In the genomic region with DNA sequence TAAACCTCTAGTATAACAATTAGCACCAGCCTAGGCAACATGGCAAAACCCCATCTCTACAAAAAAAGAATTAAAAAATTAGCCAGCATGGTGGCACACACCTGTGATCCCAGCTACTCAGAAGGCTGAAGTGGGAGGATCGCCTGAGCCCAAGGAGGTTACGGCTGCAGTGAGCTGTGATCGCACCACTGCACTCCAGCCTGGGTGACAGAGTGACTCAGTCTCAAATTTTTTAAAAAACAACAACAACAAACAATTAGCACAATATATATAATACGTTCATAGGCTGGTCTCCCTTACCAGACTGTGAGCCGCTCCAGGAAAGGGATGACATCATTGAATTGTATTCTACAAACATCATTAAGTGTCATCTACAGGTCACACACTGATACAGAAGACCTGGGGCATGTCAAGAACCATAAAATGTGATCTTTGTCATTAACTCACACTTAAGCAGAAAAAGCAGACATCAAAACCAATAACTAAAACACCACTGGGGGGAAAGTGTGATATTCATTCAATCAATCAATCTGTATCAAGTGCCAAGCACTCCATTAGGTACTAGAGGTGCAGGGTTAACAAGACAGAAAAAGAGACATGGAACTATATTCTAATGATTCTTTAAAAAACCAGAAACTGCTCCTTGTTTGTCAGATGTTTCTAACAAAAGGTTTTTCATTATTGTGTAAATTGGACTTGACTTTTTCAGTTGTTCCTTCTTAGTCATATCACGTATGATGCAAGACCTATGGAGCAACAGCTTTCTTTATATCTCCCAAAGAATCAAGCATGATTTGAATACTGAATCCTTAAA, we compare ENCODE assay signal across 10 cellular contexts. TPM values are rescaled to one million over a fixed set of nuclear protein-coding genes. Genes with fewer than 3 reads are reported as not detected.
DNase-seq lines count a peak whose midpoint lies in the region; ATAC-seq and TF ChIP-seq lines count a peak whose summit lies in the region.
"Had no signal": no experiment of that assay in that cellular context is flagged by ENCODE, and none has a peak within 500 bp of the region (broad histone marks: within the 10 kb centered on the region; RNA-seq: fewer than 3 reads in every experiment).

No MANE protein-coding gene starts in this region.

- ATAC-seq in left lung (peak; percentile 40), HG03175 (IDR thresholded peaks at IDR 0.05; ENCODE audit: unreplicated experiment) (no peak), GM18498 (IDR thresholded peaks at IDR 0.05; ENCODE audit: unreplicated experiment) (no peak)

- no peak overlapping the region for H3K4me3 ChIP-seq in left lung

- peak overlapping the region; percentile 4; the same call in 1 of the 2 replicates for H3K4me3 Mint-ChIP-seq in HFFc6
- no peak overlapping the region for H3K4me3 Mint-ChIP-seq in activated T-helper 2 cell treated with anti-CD3 and anti-CD28 coated beads, Interferon-gamma antibody, Interleukin-2, Interleukin-4, amounts not matched to agents 10 μg/mL and 5 μg/mL and 100 μg/mL, durations not matched to agents 14 hours and 24 hours and 36 hours (ENCODE audit: low read depth)

- H3K36me3 Mint-ChIP-seq in HFFc6 (ENCODE audit: low read depth), result peaks cover 5% of the 10 kb centered on the region; the same call in 1 of the 2 replicates
- H3K36me3 Mint-ChIP-seq in activated T-helper 2 cell treated with anti-CD3 and anti-CD28 coated beads, Interferon-gamma antibody, Interleukin-2, Interleukin-4, amounts not matched to agents 10 μg/mL and 5 μg/mL and 100 μg/mL, durations not matched to agents 14 hours and 24 hours and 36 hours (ENCODE audit: low read depth), result peaks cover 21% of the 10 kb centered on the region

- no peaks in the 10 kb centered on the region for H3K9me3 ChIP-seq in left lung

- DNase-seq in AG09319 (ENCODE audit: extremely low read depth, low read depth), result peak; percentile 47
- DNase-seq in HFFc6, result peak; percentile 67
- no peak for DNase-seq in activated T-helper 2 cell treated with anti-CD3 and anti-CD28 coated beads, Interferon-gamma antibody, Interleukin-2, Interleukin-4, amounts not matched to agents 10 μg/mL and 5 μg/mL and 100 μg/mL, durations not matched to agents 14 hours and 24 hours and 36 hours (ENCODE audit: low spot score)
- DNase-seq in left lung, result no peak
- no peak for DNase-seq in activated CD8-positive, alpha-beta memory T cell treated with anti-CD3 and anti-CD28 coated beads, Interleukin-2, amount 50 U/mL, for 4 hours
- DNase-seq in midbrain (lab: John Stamatoyannopoulos, UW), result no peak
- DNase-seq: activated CD4-positive, alpha-beta T cell treated with anti-CD3 and anti-CD28 coated beads for 4 hours; NCI-H187 had no signal

- no peaks in the 10 kb centered on the region for H3K36me3 ChIP-seq in left lung

- no peak for TF ChIP-seq CTCF in AG09319 (IDR thresholded peaks at IDR 0.05; ENCODE audit: low read depth, low read length)
- TF ChIP-seq CTCF in HFFc6 (IDR thresholded peaks at IDR 0.05), result no peak
- no peak for TF ChIP-seq CTCF in left lung (IDR thresholded peaks at IDR 0.05)

- intact Hi-C loops in activated T-helper 2 cell treated with anti-CD3 and anti-CD28 coated beads, Interferon-gamma antibody, Interleukin-2, Interleukin-4, amounts not matched to agents 10 μg/mL and 5 μg/mL and 100 μg/mL, durations not matched to agents 14 hours and 24 hours and 36 hours (cut with micrococcal nuclease), result no loop called here
- intact Hi-C loops in left lung (cut with DNase I), result no loop called here

- H3K27ac Mint-ChIP-seq in HFFc6, result peak overlapping the region; percentile 37
- H3K27ac Mint-ChIP-seq in activated T-helper 2 cell treated with anti-CD3 and anti-CD28 coated beads, Interferon-gamma antibody, Interleukin-2, Interleukin-4, amounts not matched to agents 10 μg/mL and 5 μg/mL and 100 μg/mL, durations not matched to agents 14 hours and 24 hours and 36 hours, result peak overlapping the region; percentile 47

- peak overlapping the region in 1 of 2 donors; percentile 80 for H3K27ac ChIP-seq in left lung

- H3K27me3 Mint-ChIP-seq in HFFc6 (ENCODE audit: insufficient read depth), result peaks cover 1% of the 10 kb centered on the region; the same call in 1 of the 2 replicates
- no peaks in the 10 kb centered on the region for H3K27me3 Mint-ChIP-seq in activated T-helper 2 cell treated with anti-CD3 and anti-CD28 coated beads, Interferon-gamma antibody, Interleukin-2, Interleukin-4, amounts not matched to agents 10 μg/mL and 5 μg/mL and 100 μg/mL, durations not matched to agents 14 hours and 24 hours and 36 hours (ENCODE audit: low read depth)

- H3K4me1 Mint-ChIP-seq in HFFc6 (ENCODE audit: low read depth), result peaks cover 31% of the 10 kb centered on the region
- H3K4me1 Mint-ChIP-seq in activated T-helper 2 cell treated with anti-CD3 and anti-CD28 coated beads, Interferon-gamma antibody, Interleukin-2, Interleukin-4, amounts not matched to agents 10 μg/mL and 5 μg/mL and 100 μg/mL, durations not matched to agents 14 hours and 24 hours and 36 hours (ENCODE audit: low read depth), result peaks cover 34% of the 10 kb centered on the region

- H3K4me1 ChIP-seq in left lung, result peaks cover 8 to 71% of the 10 kb centered on the region in 2 donors

- no peaks in the 10 kb centered on the region for H3K9me3 Mint-ChIP-seq in HFFc6
- H3K9me3 Mint-ChIP-seq in activated T-helper 2 cell treated with anti-CD3 and anti-CD28 coated beads, Interferon-gamma antibody, Interleukin-2, Interleukin-4, amounts not matched to agents 10 μg/mL and 5 μg/mL and 100 μg/mL, durations not matched to agents 14 hours and 24 hours and 36 hours, result no peaks in the 10 kb centered on the region

- H3K27me3 ChIP-seq in left lung, result no peaks in the 10 kb centered on the region

RNA-seq across cellular contexts. Expression of a gene that starts 17.8 kb away (rescaled TPM):
- total RNA-seq in HFFc6 (2021; fragmentation: NEBNext Ultra II Directional; extraction: Animal tissue kit (Norgen Biotek cat#: 25700)), result 10 to 100 TPM; 11.9 to 22.2 (median 19.1) TPM
- 6.1 and 6.5 TPM in 2 replicates for total RNA-seq in activated T-helper 2 cell treated with anti-CD3 and anti-CD28 coated beads, Interferon-gamma antibody, Interleukin-2, Interleukin-4, amounts not matched to agents 10 μg/mL and 5 μg/mL and 100 μg/mL, durations not matched to agents 14 hours and 24 hours and 36 hours
- 10 to 100 TPM; 20.9 to 27.7 TPM for total RNA-seq in left lung

RNA-seq across cellular contexts. Expression of a gene that starts 48.0 kb away (rescaled TPM):
- total RNA-seq in HFFc6 (2021; fragmentation: NEBNext Ultra II Directional; extraction: Animal tissue kit (Norgen Biotek cat#: 25700)), result 1 to 10 TPM; 6.4 to 7.6 (median 7.3) TPM
- total RNA-seq in activated T-helper 2 cell treated with anti-CD3 and anti-CD28 coated beads, Interferon-gamma antibody, Interleukin-2, Interleukin-4, amounts not matched to agents 10 μg/mL and 5 μg/mL and 100 μg/mL, durations not matched to agents 14 hours and 24 hours and 36 hours, result 4.1 and 4.2 TPM in 2 replicates
- total RNA-seq in left lung, result 1 to 10 TPM; 6.8 to 8.2 TPM

Comparison
In these comparisons a context has a peak if more than half of its experiments do, and no peak if none do; other contexts are left out.
1. DNase-seq: peak in AG09319 (single experiment) and HFFc6 (single experiment); none in activated T-helper 2 cell treated with anti-CD3 and anti-CD28 coated beads, Interferon-gamma antibody, Interleukin-2, Interleukin-4, amounts not matched to agents 10 μg/mL and 5 μg/mL and 100 μg/mL, durations not matched to agents 14 hours and 24 hours and 36 hours (single experiment), left lung (0 of 2), activated CD8-positive, alpha-beta memory T cell treated with anti-CD3 and anti-CD28 coated beads, Interleukin-2, amount 50 U/mL, for 4 hours (single experiment) and midbrain (single experiment).